ENCODE assay signal across 8 cellular contexts in genomic region chr17:7914771-7915610, GRCh38. TPM values are rescaled to one million over a fixed set of nuclear protein-coding genes. Genes with fewer than 3 reads are reported as not detected.
A peak's percentile ranks its signal among the peaks of the same experiment; 100 is the strongest.
DNase-seq lines count a peak whose midpoint lies in the region; ATAC-seq and TF ChIP-seq lines count a peak whose summit lies in the region.

No MANE protein-coding gene starts in this region.

- POLR2A ChIA-PET in IMR-90 (lab: Charles Lee; ENCODE audit: unreplicated experiment): interaction anchor here (1.1 kb wide), 1 partner anchor 17 kb away, joined by 6 read pairs; the partner anchor contains the start of genes CNTROB and TRAPPC1

- H3K27ac ChIP-seq in IMR-90 (ENCODE audit: insufficient read depth, low read length): peak overlapping the region; percentile 26; the same call in 1 of the 2 replicates
- H3K27ac ChIP-seq in adrenal gland: peak overlapping the region in 4 of 5 donors; percentile 81 to 96 (median 88)

- no peaks in the 10 kb centered on the region for H3K27me3 Mint-ChIP-seq in stimulated activated naive B cell treated with anti-CD40 and anti-IgM and Interleukin-4, amounts not matched to agents 10 μg/mL and 1 μg/mL and 100 μg/mL, for 72 hours

- H2AK9ac ChIP-seq in IMR-90 (replicated peaks; ENCODE audit: low read depth, low read length, poor library complexity): no peak overlapping the region

- no peak overlapping the region for H2BK120ac ChIP-seq in IMR-90 (ENCODE audit: low read depth, low read length)

- no peak overlapping the region for H4K5ac ChIP-seq in IMR-90 (ENCODE audit: low read depth, low read length)

- no peak overlapping the region for H3K56ac ChIP-seq in IMR-90 (ENCODE audit: extremely low read depth, insufficient read depth, low read length)

- no peak overlapping the region; the same call in 1 of the 2 replicates for H3K18ac ChIP-seq in IMR-90 (ENCODE audit: low read depth, low read length)

- ATAC-seq in GM18909 (IDR thresholded peaks at IDR 0.05; ENCODE audit: poor library complexity, unreplicated experiment) (peak; percentile 8), IMR-90 (ENCODE audit: low read depth) (peak; percentile 7)
- ATAC-seq in stimulated activated naive B cell treated with anti-CD40 and anti-IgM and Interleukin-4, amounts not matched to agents 10 μg/mL and 1 μg/mL and 100 μg/mL, for 72 hours (replicated peaks): peak; percentile 42 to 50

- no peaks in the 10 kb centered on the region for H3K9me3 Mint-ChIP-seq in stimulated activated naive B cell treated with anti-CD40 and anti-IgM and Interleukin-4, amounts not matched to agents 10 μg/mL and 1 μg/mL and 100 μg/mL, for 72 hours

- DNase-seq in IMR-90: peak; percentile 72
- DNase-seq in adrenal gland: peak in 6 of 7 donors; percentile 34 to 78 (median 66)
- DNase-seq in stimulated activated naive B cell treated with anti-CD40 and anti-IgM and Interleukin-4, amounts not matched to agents 10 μg/mL and 1 μg/mL and 100 μg/mL, for 72 hours: no peak
- no peak for DNase-seq in NCI-H82 treated with DMSO at 0.1 percent for 48 hours (lab: John Stamatoyannopoulos, UW; ENCODE audit: unreplicated experiment)
- DNase-seq in NCI-H1930 (lab: John Stamatoyannopoulos, UW): no peak
- no peak for DNase-seq in KG1 (lab: John Stamatoyannopoulos, UW)

- peak overlapping the region; percentile 11; the same call in 1 of the 2 replicates for H3K14ac ChIP-seq in IMR-90 (replicated peaks; ENCODE audit: low read depth, low read length)

- H3K4me1 ChIP-seq in IMR-90 (ENCODE audit: control insufficient read depth, insufficient read depth, low read length) (peaks cover 12% of the 10 kb centered on the region), adrenal gland (replicated peaks in 1 of 2) (peaks cover 10 to 25% of the 10 kb centered on the region in 2 donors)

- WGBS in IMR-90 (ENCODE audit: extremely low coverage in 2 of 2, insufficient read length in 1 of 2), 2 experiments: 3% methylated on average over 6 of the region's 20 CpGs; no CpG with 5 or more reads in 1 of the 2 experiments
- WGBS in adrenal gland, 4 donors: 10 to 19% (median 14%) methylated on average over 16 to 20 of the region's 20 CpGs

- H2AK5ac ChIP-seq in IMR-90 (ENCODE audit: low read depth, low read length): peak overlapping the region; percentile 1; the same call in 1 of the 2 replicates

- H4K91ac ChIP-seq in IMR-90 (ENCODE audit: insufficient read depth, low read depth, low read length): peak overlapping the region; percentile 21; the same call in 1 of the 2 replicates

- peaks cover 2% of the 10 kb centered on the region; the same call in 1 of the 2 replicates for H4K20me1 ChIP-seq in IMR-90 (ENCODE audit: insufficient read depth, low read length)

- H3K4me3 ChIP-seq in IMR-90 (ENCODE audit: insufficient read depth, low read depth, low read length) (peak overlapping the region; percentile 61), adrenal gland (peak overlapping the region in 2 of 4 donors; percentile 33 to 55), iPS-18c (ENCODE audit: insufficient read depth, low read depth, low read length) (peak overlapping the region; percentile 68)

- peak overlapping the region; percentile 91 for H2AFZ ChIP-seq in IMR-90 (replicated peaks; ENCODE audit: low read length, poor library complexity)

- no peaks in the 10 kb centered on the region for H3K9me3 ChIP-seq in IMR-90 (ENCODE audit: control insufficient read depth, insufficient read depth, low read length)
- H3K9me3 ChIP-seq in adrenal gland (replicated peaks in 1 of 3): no peaks in the 10 kb centered on the region
- no peaks in the 10 kb centered on the region for H3K9me3 ChIP-seq in iPS-18c (ENCODE audit: control insufficient read depth, insufficient read depth, low read length)

- H3K27me3 ChIP-seq in IMR-90 (ENCODE audit: control insufficient read depth, insufficient read depth, low read length) (no peaks in the 10 kb centered on the region), adrenal gland (no peaks in the 10 kb centered on the region)

- peak overlapping the region; percentile 92 to 94 for H3K4me3 Mint-ChIP-seq in stimulated activated naive B cell treated with anti-CD40 and anti-IgM and Interleukin-4, amounts not matched to agents 10 μg/mL and 1 μg/mL and 100 μg/mL, for 72 hours

- 0 out of 3 replicates have a peak overlapping the region, but pooled peaks have one; percentile 6 for H2BK15ac ChIP-seq in IMR-90 (ENCODE audit: low read depth, low read length)

- peaks cover 12 to 18% of the 10 kb centered on the region in 2 donors for H3K36me3 Mint-ChIP-seq in stimulated activated naive B cell treated with anti-CD40 and anti-IgM and Interleukin-4, amounts not matched to agents 10 μg/mL and 1 μg/mL and 100 μg/mL, for 72 hours

- in situ Hi-C loops in IMR-90 (cut with MboI; ENCODE audit: low sequenced_read_pairs): loop anchor here (5.0 to 10.0 kb wide), 2 partner anchors 72 to 130 kb away; no protein-coding TSS in a partner anchor

- peak overlapping the region; percentile 47 for H3K9ac ChIP-seq in IMR-90 (ENCODE audit: low read depth, low read length)

- CTCF ChIA-PET in IMR-90 (lab: Yijun Ruan, JAX): interaction anchor here (0.7 to 2.9 kb wide), 5 partner anchors 15 to 79 kb away, joined by 3 to 18 read pairs (median 3); partner anchors contain the start of gene KCNAB3

- intact Hi-C loops in IMR-90 (cut with micrococcal nuclease): loop anchor here (1.0 kb wide), 1 partner anchor 17 kb away; the partner anchor contains the start of gene CNTROB
- intact Hi-C loops in adrenal gland (cut with DNase I): loop anchor here (5.0 to 10.0 kb wide), 3 partner anchors 50 to 142 kb away; no protein-coding TSS in a partner anchor

- H4K8ac ChIP-seq in IMR-90 (ENCODE audit: low read depth in 2 of 2, low read length in 2 of 2): peak overlapping the region; percentile 46 to 59; a peak in 2 of 4 replicates

- dilution Hi-C loops in IMR-90 (cut with HindIII; ENCODE audit: low sequenced_read_pairs, unreplicated experiment): no loop called here

- H2BK20ac ChIP-seq in IMR-90 (ENCODE audit: low read depth, low read length): no peak overlapping the region

- H3K23ac ChIP-seq in IMR-90 (ENCODE audit: low read depth, low read length): peak overlapping the region; percentile 31; the same call in 1 of the 2 replicates

- H3K4me1 Mint-ChIP-seq in stimulated activated naive B cell treated with anti-CD40 and anti-IgM and Interleukin-4, amounts not matched to agents 10 μg/mL and 1 μg/mL and 100 μg/mL, for 72 hours: peaks cover 18 to 24% of the 10 kb centered on the region in 2 donors

- TF ChIP-seq CTCF in IMR-90 (conservative IDR thresholded peaks at IDR 0.05; ENCODE audit: low read depth, low read length) (no peak), adrenal gland (IDR thresholded peaks at IDR 0.05) (no peak)

- H3K4ac ChIP-seq in IMR-90 (ENCODE audit: low read depth, low read length): peak overlapping the region; percentile 15; the same call in 1 of the 2 replicates

- H3K36me3 ChIP-seq in IMR-90 (ENCODE audit: control insufficient read depth, insufficient read depth, low read length): peaks cover 23% of the 10 kb centered on the region
- H3K36me3 ChIP-seq in adrenal gland (replicated peaks in 1 of 2): peaks cover 0 to 22% of the 10 kb centered on the region in 2 donors

- 0 out of 4 replicates have a peak, but pooled peaks cover 0 to 3% of the 10 kb centered on the region in 2 experiments for H3K79me1 ChIP-seq in IMR-90 (ENCODE audit: low read depth in 1 of 2, low read length in 2 of 2)

- no peak for TF ChIP-seq POLR2A in IMR-90 (IDR thresholded peaks at IDR 0.05; ENCODE audit: low read depth, low read length)
- TF ChIP-seq POLR2A in adrenal gland (IDR thresholded peaks at IDR 0.05): no peak

- BruUV-seq in IMR-90 (replicated peaks; lab: Mats Ljungman, UMichigan): no TSS peak

- H3K9me1 ChIP-seq in IMR-90 (ENCODE audit: insufficient read depth, low read length): peaks cover 6% of the 10 kb centered on the region

- TF ChIP-seq RAD21 in IMR-90 (IDR thresholded peaks at IDR 0.05; ENCODE audit: low read length): no peak

- peak overlapping the region; percentile 72 for H2BK5ac ChIP-seq in IMR-90 (ENCODE audit: low read depth, low read length, poor library complexity, severe bottlenecking)

- H3K4me2 ChIP-seq in IMR-90 (ENCODE audit: low read depth, low read length): peak overlapping the region; percentile 83

- peak overlapping the region; percentile 93 for H3K27ac Mint-ChIP-seq in stimulated activated naive B cell treated with anti-CD40 and anti-IgM and Interleukin-4, amounts not matched to agents 10 μg/mL and 1 μg/mL and 100 μg/mL, for 72 hours

RNA-seq across cellular contexts. Expression of gene RNF227, which starts 1.1 kb away (rescaled TPM):
- total RNA-seq in IMR-90 (2012; rRNA removed): 1.3 and 1.4 TPM in 2 replicates
- 2.7 and 3.1 TPM in 2 replicates for polyA plus RNA-seq in IMR-90 (2012; rRNA removed)
- 0.78 and 1.3 TPM in 2 replicates for polyA plus RNA-seq in IMR-90 (2012; cell fraction: cytosol; rRNA removed)
- 3.8 and 4.5 TPM in 2 replicates for polyA plus RNA-seq in IMR-90 (2012; cell fraction: nucleus; rRNA removed; ENCODE audit: low replicate concordance)
- 10 to 100 TPM in 1 of 8 donors, 1 to 10 TPM in 7; 1.1 to 17.3 (median 3.0) TPM for total RNA-seq in adrenal gland
- polyA plus RNA-seq in adrenal gland: 1 to 10 TPM; 1.7 to 5.2 (median 3.3) TPM

RNA-seq across cellular contexts. Expression of gene KCNAB3, which starts 14.7 kb away (rescaled TPM):
- total RNA-seq in IMR-90 (2012; rRNA removed) (0.36 and 0.56 TPM in 2 replicates), adrenal gland (1 to 10 TPM in 1 of 8 donors, under 1 TPM in 5, not detected in 2; 0.12 to 1.9 (median 0.36) TPM)
- polyA plus RNA-seq in IMR-90 (2012; rRNA removed) (4.2 and 4.9 TPM in 2 replicates), adrenal gland (1 to 10 TPM in 2 of 3 donors, under 1 TPM in 1; 0.27 to 4.2 (median 3.4) TPM)
- 1.4 and 1.9 TPM in 2 replicates for polyA plus RNA-seq in IMR-90 (2012; cell fraction: cytosol; rRNA removed)
- 55.4 and 58.5 TPM in 2 replicates for polyA plus RNA-seq in IMR-90 (2012; cell fraction: nucleus; rRNA removed; ENCODE audit: low replicate concordance)

RNA-seq across cellular contexts. Expression of gene TRAPPC1, which starts 16.8 kb away (rescaled TPM):
- total RNA-seq in IMR-90 (2012; rRNA removed) (31.4 and 50.4 TPM in 2 replicates), adrenal gland (100 to 1,000 TPM in 4 of 8 donors, 10 to 100 TPM in 4; 48.6 to 161 (median 100) TPM)
- polyA plus RNA-seq in IMR-90 (2012; rRNA removed) (303 and 341 TPM in 2 replicates), adrenal gland (100 to 1,000 TPM; 131 to 220 (median 166) TPM)
- 541 and 542 TPM in 2 replicates for polyA plus RNA-seq in IMR-90 (2012; cell fraction: cytosol; rRNA removed)
- 96.2 and 138 TPM in 2 replicates for polyA plus RNA-seq in IMR-90 (2012; cell fraction: nucleus; rRNA removed; ENCODE audit: low replicate concordance)

RNA-seq across cellular contexts. Expression of gene CNTROB, which starts 17.0 kb away (rescaled TPM):
- total RNA-seq in IMR-90 (2012; rRNA removed) (12.5 and 12.7 TPM in 2 replicates), adrenal gland (10 to 100 TPM; 11.8 to 27.1 (median 19.2) TPM)
- polyA plus RNA-seq in IMR-90 (2012; rRNA removed) (26.3 and 26.4 TPM in 2 replicates), adrenal gland (10 to 100 TPM; 14.8 to 85.2 (median 48.1) TPM)
- polyA plus RNA-seq in IMR-90 (2012; cell fraction: cytosol; rRNA removed): 16.7 and 17.4 TPM in 2 replicates
- polyA plus RNA-seq in IMR-90 (2012; cell fraction: nucleus; rRNA removed; ENCODE audit: low replicate concordance): 114 and 129 TPM in 2 replicates

RNA-seq across cellular contexts. Expression of gene CHD3, which starts 26.4 kb away (rescaled TPM):
- 67.2 and 78.1 TPM in 2 replicates for total RNA-seq in IMR-90 (2012; rRNA removed)
- polyA plus RNA-seq in IMR-90 (2012; rRNA removed): 55.1 and 65.4 TPM in 2 replicates
- 53.4 and 59.5 TPM in 2 replicates for polyA plus RNA-seq in IMR-90 (2012; cell fraction: cytosol; rRNA removed)
- 202 and 231 TPM in 2 replicates for polyA plus RNA-seq in IMR-90 (2012; cell fraction: nucleus; rRNA removed; ENCODE audit: low replicate concordance)
- 100 to 1,000 TPM in 2 of 8 donors, 10 to 100 TPM in 6; 75.8 to 123 (median 91.5) TPM for total RNA-seq in adrenal gland
- polyA plus RNA-seq in adrenal gland: 100 to 1,000 TPM in 2 of 3 donors, 10 to 100 TPM in 1; 43.8 to 326 (median 104) TPM

Comparison
In these comparisons a context has a peak if more than half of its experiments do, and no peak if none do; other contexts are left out.
1. DNase-seq: peak in IMR-90 (single experiment) and adrenal gland (6 of 7); none in stimulated activated naive B cell treated with anti-CD40 and anti-IgM and Interleukin-4, amounts not matched to agents 10 μg/mL and 1 μg/mL and 100 μg/mL, for 72 hours (single experiment), NCI-H82 treated with DMSO at 0.1 percent for 48 hours (single experiment), NCI-H1930 (0 of 2) and KG1 (single experiment).
2. Peak in every context shown above with its lines, with median percentiles within 50 percentile points of each other: ATAC-seq.